18 cellular contexts compared by ENCODE assay signal in genomic region chr11:120486138-120486537, GRCh38. TPM values are rescaled to one million over a fixed set of nuclear protein-coding genes. Genes with fewer than 3 reads are reported as not detected.
"Had no signal": no experiment of that assay in that cellular context is flagged by ENCODE, and none has a peak within 500 bp of the region (broad histone marks: within the 10 kb centered on the region; RNA-seq: fewer than 3 reads in every experiment).

No MANE protein-coding gene starts in this region.

- ATAC-seq: Panc1 had no signal

- DNase-seq: KBM-7, MV-4-11, NCI-H1048, NCI-H1694, NCI-H187 treated with DMSO at 0.1 percent for 48 hours, NCI-H2029 treated with DMSO at 0.1 percent for 48 hours, NCI-H2171, NCI-H226, NCI-H446, NCI-H510A, NCI-H524 treated with DMSO at 0.1 percent for 48 hours, SIG-M5 had no signal

- H3K4me3 ChIP-seq: SJSA1, SK-N-MC had no signal

- H3K27me3 ChIP-seq: SJSA1 had no signal

- H3K27ac ChIP-seq: RWPE1, SJSA1, SK-N-MC had no signal

- H3K9me3 ChIP-seq: SJSA1 had no signal

- H3K4me1 ChIP-seq: SJSA1 had no signal

RNA-seq across cellular contexts. Expression of gene GRIK4, which starts 25.4 kb away (rescaled TPM):
- total RNA-seq: HT-29, MCF 10A, SJSA1 had no signal
